ENCODE assay signal across 8 cellular contexts in the genomic region with DNA sequence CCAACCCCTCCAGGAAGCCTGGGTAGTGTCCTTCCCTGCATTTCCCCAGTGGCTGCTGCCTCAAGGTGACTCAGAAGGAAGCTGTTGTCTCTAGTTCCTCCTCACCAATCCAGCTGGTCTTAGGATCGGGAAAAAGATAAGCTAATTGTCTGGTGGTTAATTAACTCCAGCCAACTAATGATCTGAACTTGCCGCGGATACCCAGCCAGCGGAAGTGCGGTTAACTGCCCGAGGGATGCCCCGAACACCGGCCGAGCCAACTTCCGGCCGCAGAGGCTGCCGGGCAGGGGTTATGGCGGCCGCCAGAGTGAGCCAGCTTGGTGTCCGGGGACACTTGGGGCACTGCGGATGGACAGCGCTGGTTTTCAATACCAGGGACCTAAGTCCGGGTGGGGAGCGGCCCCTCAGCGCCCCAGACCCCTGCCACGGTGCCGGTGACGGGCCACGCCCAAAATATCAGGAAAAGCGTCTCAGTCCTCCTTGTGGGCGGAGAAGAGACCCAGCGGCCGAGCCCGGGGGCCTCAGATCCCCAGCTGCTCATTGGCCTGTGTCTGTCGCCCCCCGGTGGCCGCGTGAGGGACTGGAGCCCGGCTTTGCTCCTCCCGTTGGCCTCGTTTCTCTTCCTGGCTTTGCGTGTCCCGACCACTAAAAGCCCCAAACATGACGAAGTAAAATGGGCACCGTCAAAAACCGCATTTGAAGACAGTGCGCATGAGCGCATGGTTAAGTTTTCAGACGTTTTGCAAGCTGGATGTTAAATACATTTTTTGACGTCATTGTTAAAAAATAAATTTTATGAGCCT. TPM values are rescaled to one million over a fixed set of nuclear protein-coding genes. Genes with fewer than 3 reads are reported as not detected.
DNase-seq lines count a peak whose midpoint lies in the region; ATAC-seq and TF ChIP-seq lines count a peak whose summit lies in the region.

No MANE protein-coding gene starts in this region.

- H3K27ac ChIP-seq in left lung = peak overlapping the region; percentile 88 to 94

- H3K9me3 Mint-ChIP-seq in dendritic cell treated with granulocyte-macrophage colony-stimulating factor and Interleukin-4, amounts not matched to agents 40 ng/mL and 50 ng/mL, for 4 days = no peaks in the 10 kb centered on the region

- H3K4me1 Mint-ChIP-seq in dendritic cell treated with granulocyte-macrophage colony-stimulating factor and Interleukin-4, amounts not matched to agents 40 ng/mL and 50 ng/mL, for 4 days (ENCODE audit: low read depth) = no peaks in the 10 kb centered on the region

- peaks cover 2% of the 10 kb centered on the region for H3K27me3 Mint-ChIP-seq in dendritic cell treated with granulocyte-macrophage colony-stimulating factor and Interleukin-4, amounts not matched to agents 40 ng/mL and 50 ng/mL, for 4 days

- no peaks in the 10 kb centered on the region for H3K9me3 ChIP-seq in left lung

- peak overlapping the region; percentile 92 for H3K27ac Mint-ChIP-seq in dendritic cell treated with granulocyte-macrophage colony-stimulating factor and Interleukin-4, amounts not matched to agents 40 ng/mL and 50 ng/mL, for 4 days

- CTCF ChIA-PET in BJ (lab: Yijun Ruan, JAX) = interaction anchor here (0.6 to 10.8 kb wide), 29 partner anchors 10 to 219 kb away, joined by 3 to 201 read pairs (median 5); a partner anchor contains a TSS

- ATAC-seq in HG03460 (IDR thresholded peaks at IDR 0.05; ENCODE audit: unreplicated experiment) (peak; percentile 86), left lung (peak; percentile 100)

- H3K4me3 ChIP-seq in BJ (ENCODE audit: low read depth, low read length) (peak overlapping the region; percentile 63), left lung (peak overlapping the region; percentile 55 to 56)

- DNase-seq in BJ (ENCODE audit: low read depth) (peak; percentile 64), GM19238 (ENCODE audit: insufficient read length, low spot score) (peak; percentile 99), NCI-H526 treated with DMSO at 0.1 percent for 48 hours (lab: John Stamatoyannopoulos, UW) (peak; percentile 31), left lung (peak; percentile 93 to 97)
- peak; percentile 94 for DNase-seq in activated CD4-positive, alpha-beta T cell treated with anti-CD3 and anti-CD28 coated beads, Interleukin-2, amount 50 U/mL, for 1 hour
- DNase-seq in stimulated activated CD4-positive, alpha-beta T cell treated with anti-CD3 and anti-CD28 coated beads, Interleukin-2, amount 100 ng/mL, for 4 hours (ENCODE audit: low read depth) = peak; percentile 84

- peak overlapping the region; percentile 95 for H3K4me3 Mint-ChIP-seq in dendritic cell treated with granulocyte-macrophage colony-stimulating factor and Interleukin-4, amounts not matched to agents 40 ng/mL and 50 ng/mL, for 4 days

- no peaks in the 10 kb centered on the region for H3K36me3 Mint-ChIP-seq in dendritic cell treated with granulocyte-macrophage colony-stimulating factor and Interleukin-4, amounts not matched to agents 40 ng/mL and 50 ng/mL, for 4 days (ENCODE audit: low read depth)

- intact Hi-C loops in dendritic cell treated with granulocyte-macrophage colony-stimulating factor and Interleukin-4, amounts not matched to agents 40 ng/mL and 50 ng/mL, for 4 days (cut with micrococcal nuclease) = loop anchor here (1.0 kb wide), 1 partner anchor 29 kb away; no protein-coding TSS in a partner anchor
- intact Hi-C loops in left lung (cut with DNase I) = no loop called here

- no peaks in the 10 kb centered on the region for H3K27me3 ChIP-seq in BJ (ENCODE audit: control insufficient read depth, insufficient read depth, low read length)
- peaks cover 0 to 21% of the 10 kb centered on the region in 2 donors for H3K27me3 ChIP-seq in left lung

- POLR2A ChIA-PET in BJ (lab: Charles Lee) = interaction anchor here (0.6 kb wide), 1 partner anchor 96 kb away, joined by 3 read pairs; a partner anchor contains a TSS

- no peaks in the 10 kb centered on the region for H3K36me3 ChIP-seq in BJ (ENCODE audit: control insufficient read depth, insufficient read depth, low read length)
- H3K36me3 ChIP-seq in left lung = no peaks in the 10 kb centered on the region

- TF ChIP-seq CTCF in BJ (IDR thresholded peaks at IDR 0.05; ENCODE audit: insufficient read depth, low read depth, low read length) = peak; percentile 98
- TF ChIP-seq CTCF in left lung (IDR thresholded peaks at IDR 0.05) = peak; percentile 95

- peaks cover 6 to 10% of the 10 kb centered on the region in 2 donors for H3K4me1 ChIP-seq in left lung

RNA-seq across cellular contexts. Expression of a gene that starts 10.2 kb away (rescaled TPM):
- not detected in 2 replicates for polyA plus RNA-seq in BJ (2011; rRNA removed)
- not detected in 2 replicates for polyA minus RNA-seq in BJ (2011; rRNA and poly(A)+ RNA removed)
- total RNA-seq in left lung = 10 to 100 TPM; 15.7 to 16.7 TPM

RNA-seq across cellular contexts. Expression of a gene that starts 14.8 kb away (rescaled TPM):
- polyA plus RNA-seq in BJ (2011; rRNA removed) = 25.6 and 39.9 TPM in 2 replicates
- polyA minus RNA-seq in BJ (2011; rRNA and poly(A)+ RNA removed) = 5.3 and 6.4 TPM in 2 replicates
- total RNA-seq in left lung = 10 to 100 TPM; 22.1 to 22.4 TPM

RNA-seq across cellular contexts. Expression of a gene that starts 38.1 kb away (rescaled TPM):
- 0.10 TPM in 2 replicates for polyA plus RNA-seq in BJ (2011; rRNA removed)
- not detected in 2 replicates for polyA minus RNA-seq in BJ (2011; rRNA and poly(A)+ RNA removed)
- 1 to 10 TPM in 1 of 2 donors, under 1 TPM in 1; 0.61 to 1.4 TPM for total RNA-seq in left lung

RNA-seq across cellular contexts. Expression of a gene that starts 43.5 kb away (rescaled TPM):
- 16.2 and 25.4 TPM in 2 replicates for polyA plus RNA-seq in BJ (2011; rRNA removed)
- 16.5 and 21.8 TPM in 2 replicates for polyA minus RNA-seq in BJ (2011; rRNA and poly(A)+ RNA removed)
- 10 to 100 TPM; 29.3 to 29.4 TPM for total RNA-seq in left lung

RNA-seq across cellular contexts. Expression of a gene that starts 51.2 kb away (rescaled TPM):
- polyA plus RNA-seq in BJ (2011; rRNA removed) = 0.13 TPM in 1 of 2 replicates, not detected in the other
- 0.19 TPM in 1 of 2 replicates, not detected in the other for polyA minus RNA-seq in BJ (2011; rRNA and poly(A)+ RNA removed)
- 1 to 10 TPM in 1 of 2 donors, under 1 TPM in 1; 0.90 to 2.5 TPM for total RNA-seq in left lung

Comparison
In these comparisons a context has a peak if more than half of its experiments do, and no peak if none do; other contexts are left out.
1. Peak in every context shown above with its lines: DNase-seq, ATAC-seq, H3K4me3 ChIP-seq and H3K27ac ChIP-seq.
2. DNase-seq: peak in every context shown above with its lines; median percentile 99 in GM19238; 95 in left lung; 94 in activated CD4-positive, alpha-beta T cell treated with anti-CD3 and anti-CD28 coated beads, Interleukin-2, amount 50 U/mL, for 1 hour; 84 in stimulated activated CD4-positive, alpha-beta T cell treated with anti-CD3 and anti-CD28 coated beads, Interleukin-2, amount 100 ng/mL, for 4 hours; 64 in BJ; 31 in NCI-H526 treated with DMSO at 0.1 percent for 48 hours.